2 cellular contexts compared by ENCODE assay signal in the genomic region with DNA sequence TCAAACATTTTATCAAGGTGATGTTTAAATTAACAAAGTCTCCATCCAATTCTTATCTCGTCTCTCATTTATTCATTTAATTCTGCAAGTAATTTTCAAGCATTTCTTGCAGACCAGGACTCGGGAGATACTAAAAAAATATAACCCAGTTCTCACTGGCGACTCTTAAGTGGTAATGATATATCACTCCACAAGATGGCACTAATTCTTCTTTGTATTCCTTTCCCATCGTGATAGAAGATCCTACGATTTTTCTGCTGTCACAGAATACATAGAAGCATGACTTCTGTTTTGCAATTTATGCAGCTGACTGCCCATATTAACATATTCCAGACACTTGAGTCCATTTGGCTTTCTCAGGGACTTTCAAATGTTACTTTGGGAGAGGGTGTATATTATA.
TF ChIP-seq lines count a peak whose summit lies in the region.

No MANE protein-coding gene starts in this region.

TF ChIP-seq in IMR-90, 13 proteins besides CTCF, POLR2A, EP300 and RAD21:
- TF ChIP-seq CHD1 (IDR thresholded peaks at IDR 0.05; ENCODE audit: low read depth, low read length) (no peak), SMC3 (IDR thresholded peaks at IDR 0.05; ENCODE audit: low read depth, low read length) (peak; percentile 29; the same call in 1 of the 2 replicates)
TF ChIP-seq in IMR-90: peak in this region for 1.

TF ChIP-seq in neural cell, 6 proteins besides CTCF, POLR2A, EP300 and RAD21:
- TF ChIP-seq SMC3 (conservative IDR thresholded peaks at IDR 0.05; ENCODE audit: poor library complexity) (peak; percentile 75), MXI1 (conservative IDR thresholded peaks at IDR 0.05; ENCODE audit: poor library complexity, severe bottlenecking) (no peak)
